In genomic region chr22:22906391-22906790, GRCh38 we compare ENCODE assay signal across 6 cellular contexts. TPM values are rescaled to one million over a fixed set of nuclear protein-coding genes. Genes with fewer than 3 reads are reported as not detected.
"Had no signal": no experiment of that assay in that cellular context is flagged by ENCODE, and none has a peak within 500 bp of the region (broad histone marks: within the 10 kb centered on the region; RNA-seq: fewer than 3 reads in every experiment).

No MANE protein-coding gene starts in this region.

RNA-seq across cellular contexts. Expression of gene IGLL5, which starts 18.8 kb away (rescaled TPM):
- total RNA-seq: LHCN-M2, MCF 10A, NCI-H460, PC-3, SK-MEL-5 had no signal
- polyA plus RNA-seq: SK-N-SH had no signal
